In genomic region chr4:16573744-16574143, GRCh38 we compare ENCODE assay signal across 14 cellular contexts.
A peak's percentile ranks its signal among the peaks of the same experiment; 100 is the strongest.
DNase-seq lines count a peak whose midpoint lies in the region; ATAC-seq and TF ChIP-seq lines count a peak whose summit lies in the region.
"Had no signal": no experiment of that assay in that cellular context is flagged by ENCODE, and none has a peak within 500 bp of the region (broad histone marks: within the 10 kb centered on the region; RNA-seq: fewer than 3 reads in every experiment).

No MANE protein-coding gene starts in this region.

- TF ChIP-seq CTCF in astrocyte of the spinal cord (IDR thresholded peaks at IDR 0.05; ENCODE audit: low read depth, low read length) (no peak), heart right ventricle (IDR thresholded peaks at IDR 0.05) (no peak)

- H3K9me2 ChIP-seq in GM23248 (ENCODE audit: insufficient read depth): peaks cover 3% of the 10 kb centered on the region; the same call in 1 of the 2 replicates

- 4 to 6% methylated on average over 5 of the region's 5 CpGs for WGBS in GM23248 (ENCODE audit: low coverage in 1 of 2, low lambda C conversion rate in 2 of 2, missing lambda C conversion rate in 2 of 2), 2 experiments
- 37 to 49% methylated on average over 5 of the region's 5 CpGs for WGBS in heart right ventricle, 2 donors

- H3K9me3 ChIP-seq in GM23248 (ENCODE audit: low read depth) (no peaks in the 10 kb centered on the region), heart right ventricle (no peaks in the 10 kb centered on the region)

- H3K79me2 ChIP-seq in GM23248 (ENCODE audit: insufficient read depth): peaks cover 7% of the 10 kb centered on the region; the same call in 1 of the 2 replicates

- DNase-seq in GM23248 (peak; percentile 91), astrocyte of the spinal cord (ENCODE audit: low read depth, low spot score) (peak; percentile 80), heart right ventricle (peak in 1 of 2 donors; percentile 61), superior temporal gyrus (ENCODE audit: extremely low spot score) (peak; percentile 34), NCI-H1417 (lab: John Stamatoyannopoulos, UW) (no peak), OCI-M1 (lab: John Stamatoyannopoulos, UW) (no peak), NCI-H1092 treated with DMSO at 0.1 percent for 48 hours (lab: John Stamatoyannopoulos, UW) (no peak), NCI-H510A (lab: John Stamatoyannopoulos, UW) (no peak)
- DNase-seq: activated CD4-positive, alpha-beta T cell treated with anti-CD3 and anti-CD28 coated beads for 4 hours; mesenchymal stem cell; NCI-H1105; NCI-H510A treated with DMSO at 0.1 percent for 48 hours; T-helper 1 cell had no signal

- H3K27me3 ChIP-seq in GM23248 (replicated peaks; ENCODE audit: insufficient read depth) (no peaks in the 10 kb centered on the region), heart right ventricle (no peaks in the 10 kb centered on the region)

- intact Hi-C loops in heart right ventricle (cut with DNase I): no loop called here

- H3K4me2 ChIP-seq in GM23248 (ENCODE audit: unreplicated experiment): peak overlapping the region; percentile 54

- no peaks in the 10 kb centered on the region for H4K20me1 ChIP-seq in GM23248 (ENCODE audit: insufficient read depth)

- in situ Hi-C loops in GM23248 (cut with MboI) (no loop called here), astrocyte of the spinal cord (cut with HindIII; ENCODE audit: low sequenced_read_pairs) (no loop called here)

- no peak overlapping the region for H2AFZ ChIP-seq in GM23248

- H3K27ac ChIP-seq in GM23248: peak overlapping the region; percentile 59
- peak overlapping the region in 5 of 10 donors; percentile 17 to 42 (median 33) for H3K27ac ChIP-seq in heart right ventricle

- no peak overlapping the region for H3K4me3 ChIP-seq in GM23248
- H3K4me3 ChIP-seq in astrocyte of the spinal cord (ENCODE audit: low read depth, low read length): no peak overlapping the region
- H3K4me3 ChIP-seq in heart right ventricle: no peak overlapping the region
- H3K4me3 ChIP-seq: skin epidermis had no signal

- no peak overlapping the region for H3K9ac ChIP-seq in GM23248

- no peaks in the 10 kb centered on the region for H3K36me3 ChIP-seq in GM23248 (ENCODE audit: low read depth)
- peaks cover 0 to 5% (median 0%) of the 10 kb centered on the region in 9 donors for H3K36me3 ChIP-seq in heart right ventricle

- H3K4me1 ChIP-seq in GM23248 (ENCODE audit: insufficient read depth): peaks cover 20% of the 10 kb centered on the region
- H3K4me1 ChIP-seq in heart right ventricle: peaks cover 0 to 27% (median 16%) of the 10 kb centered on the region in 9 donors

- peak; percentile 55 to 86 (median 66) for ATAC-seq in heart right ventricle

- H3F3A ChIP-seq in GM23248 (ENCODE audit: insufficient read depth): peaks cover 15% of the 10 kb centered on the region

Comparison
In these comparisons a context has a peak if more than half of its experiments do, and no peak if none do; other contexts are left out.
1. DNase-seq: peak in GM23248 (single experiment), astrocyte of the spinal cord (single experiment) and superior temporal gyrus (single experiment); none in NCI-H1417 (0 of 3), OCI-M1 (single experiment), NCI-H1092 treated with DMSO at 0.1 percent for 48 hours (single experiment) and NCI-H510A (single experiment).